In the genomic region with DNA sequence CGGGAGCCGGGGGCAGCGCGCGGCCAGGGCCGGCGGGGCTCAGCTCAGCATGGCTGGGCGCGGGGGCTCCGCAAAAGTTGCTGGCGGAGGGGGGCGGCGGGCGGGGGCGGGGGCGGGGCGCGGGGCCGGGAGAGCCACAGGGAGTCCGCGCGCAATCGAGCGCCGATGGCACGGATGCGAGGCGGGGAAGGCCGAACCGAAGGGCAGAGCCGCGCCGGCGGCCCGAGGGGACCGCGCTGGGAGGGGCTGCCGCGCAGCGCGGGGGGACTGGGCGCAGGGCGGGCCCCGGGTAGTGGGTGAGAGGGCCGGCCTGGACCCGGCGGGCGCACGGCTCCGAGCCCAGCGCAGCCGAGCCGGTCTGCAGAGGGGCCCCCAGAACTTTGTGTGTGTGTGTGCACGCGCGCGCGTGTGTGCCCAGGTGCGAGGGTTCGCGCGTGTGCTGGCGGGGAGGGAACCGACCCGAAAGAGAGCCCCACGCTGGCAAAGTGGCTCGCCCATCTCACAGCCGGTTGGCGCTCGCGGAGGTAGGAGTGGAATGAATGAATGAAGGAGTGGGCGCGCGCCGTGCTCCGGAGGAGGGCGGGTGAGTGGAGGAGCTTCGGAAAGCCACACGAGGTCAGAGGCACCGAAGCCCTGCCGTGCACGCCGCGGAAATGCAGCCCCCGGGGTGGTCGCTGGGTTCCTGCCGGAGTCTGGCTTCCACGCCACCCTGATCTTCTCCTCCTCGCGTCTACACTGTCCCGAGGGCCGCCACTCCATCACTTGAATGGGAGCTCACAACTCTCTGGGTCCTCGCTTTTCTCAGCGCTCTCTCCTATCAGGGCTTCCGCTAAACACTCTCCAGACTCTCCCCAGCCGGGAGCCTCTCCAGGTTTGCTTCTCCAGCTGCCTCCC, we compare ENCODE assay signal across 8 cellular contexts. TPM values are rescaled to one million over a fixed set of nuclear protein-coding genes. Genes with fewer than 3 reads are reported as not detected.
DNase-seq lines count a peak whose midpoint lies in the region; ATAC-seq, FAIRE-seq and TF ChIP-seq lines count a peak whose summit lies in the region.

A gene (minus strand): TSS at position 51 of the 894 bp plus-strand sequence. CDS start 375 bp downstream, outside the sequence.

- intact Hi-C loops in IMR-90 (cut with micrococcal nuclease), result loop anchor here (2.0 to 5.0 kb wide), 3 partner anchors 94 to 549 kb away; no protein-coding TSS in a partner anchor

- TF ChIP-seq CTCF in D721Med (IDR thresholded peaks at IDR 0.05; ENCODE audit: insufficient read depth, missing control alignments) (no peak), IMR-90 (conservative IDR thresholded peaks at IDR 0.05; ENCODE audit: low read depth, low read length) (no peak)

- H3K36me3 ChIP-seq in IMR-90 (ENCODE audit: control insufficient read depth, insufficient read depth, low read length), result peaks cover 15% of the 10 kb centered on the region
- peaks cover 9% of the 10 kb centered on the region for H3K36me3 ChIP-seq in neuron (ENCODE audit: insufficient read depth, low read length)

- CTCF ChIA-PET in IMR-90 (lab: Yijun Ruan, JAX), result interaction anchor here (0.6 kb wide), 1 partner anchor 131 kb away, joined by 3 read pairs; no protein-coding TSS in a partner anchor

- H2AFZ ChIP-seq in IMR-90 (replicated peaks; ENCODE audit: low read length, poor library complexity) (peak within 1 kb of the TSS; percentile 94), neuron (ENCODE audit: low read depth, low read length) (peak within 1 kb of the TSS; percentile 100)

- peaks cover 14% of the 10 kb centered on the region for H3K9me1 ChIP-seq in IMR-90 (ENCODE audit: insufficient read depth, low read length)

- peak within 1 kb of the TSS; percentile 99 for H3K23ac ChIP-seq in IMR-90 (ENCODE audit: low read depth, low read length)

- peak within 1 kb of the TSS; percentile 94 for H4K5ac ChIP-seq in IMR-90 (ENCODE audit: low read depth, low read length)

- in situ Hi-C loops in IMR-90 (cut with MboI; ENCODE audit: low sequenced_read_pairs), result loop anchor here (5.0 to 10.0 kb wide), 2 partner anchors 133 to 224 kb away; no protein-coding TSS in a partner anchor

- peak within 1 kb of the TSS; percentile 92 for H3K14ac ChIP-seq in IMR-90 (replicated peaks; ENCODE audit: low read depth, low read length)

- peak within 1 kb of the TSS; percentile 98 for H3K18ac ChIP-seq in IMR-90 (ENCODE audit: low read depth, low read length)

- peak within 1 kb of the TSS; percentile 98 for H3K4me3 ChIP-seq in IMR-90 (ENCODE audit: insufficient read depth, low read depth, low read length)
- peak within 1 kb of the TSS; percentile 91 for H3K4me3 ChIP-seq in neuron (ENCODE audit: low read length)

- peak within 1 kb of the TSS; percentile 46 to 69 for H4K8ac ChIP-seq in IMR-90 (ENCODE audit: low read depth in 2 of 2, low read length in 2 of 2)

- peak within 1 kb of the TSS; percentile 12; the same call in 2 of the 3 replicates for H2BK15ac ChIP-seq in IMR-90 (ENCODE audit: low read depth, low read length)

- H2BK120ac ChIP-seq in IMR-90 (ENCODE audit: low read depth, low read length), result peak within 1 kb of the TSS; percentile 79

- H3K9me3 ChIP-seq in IMR-90 (ENCODE audit: control insufficient read depth, insufficient read depth, low read length) (no peaks in the 10 kb centered on the region), neuron (ENCODE audit: low read length) (no peaks in the 10 kb centered on the region)

- H2AK9ac ChIP-seq in IMR-90 (replicated peaks; ENCODE audit: low read depth, low read length, poor library complexity), result peak within 1 kb of the TSS; percentile 87

- DNase-seq in D721Med (ENCODE audit: insufficient read length, low spot score), result peak; percentile 65
- DNase-seq in IMR-90, result peak; percentile 73
- DNase-seq in SK-N-DZ (ENCODE audit: low spot score), result peak; percentile 78
- peak; percentile 77 for DNase-seq in activated naive CD4-positive, alpha-beta T cell treated with Interleukin-2 at 50 U/mL for 16 hours
- DNase-seq in frontal cortex (ENCODE audit: low spot score in 2 of 2), result peak; percentile 90 to 94
- peak; percentile 73 for DNase-seq in superior temporal gyrus (ENCODE audit: extremely low spot score)

- H3K27me3 ChIP-seq in IMR-90 (ENCODE audit: control insufficient read depth, insufficient read depth, low read length), result no peaks in the 10 kb centered on the region
- no peaks in the 10 kb centered on the region for H3K27me3 ChIP-seq in neuron (ENCODE audit: insufficient read depth, low read length)

- H2BK20ac ChIP-seq in IMR-90 (ENCODE audit: low read depth, low read length), result peak within 1 kb of the TSS; percentile 86

- peak within 1 kb of the TSS; percentile 76 for H3K56ac ChIP-seq in IMR-90 (ENCODE audit: extremely low read depth, insufficient read depth, low read length)

- peaks cover 16% of the 10 kb centered on the region for H3K4me1 ChIP-seq in IMR-90 (ENCODE audit: control insufficient read depth, insufficient read depth, low read length)
- peaks cover 38% of the 10 kb centered on the region for H3K4me1 ChIP-seq in neuron (ENCODE audit: insufficient read depth, low read length)

- no peak; the same call in 1 of the 2 replicates for TF ChIP-seq POLR2A in IMR-90 (IDR thresholded peaks at IDR 0.05; ENCODE audit: low read depth, low read length)

- TF ChIP-seq RAD21 in IMR-90 (IDR thresholded peaks at IDR 0.05; ENCODE audit: low read length), result peak; percentile 24

- BruUV-seq in IMR-90 (replicated peaks; lab: Mats Ljungman, UMichigan), result no TSS peak

- WGBS in IMR-90 (ENCODE audit: extremely low coverage in 2 of 2, insufficient read length in 1 of 2), 2 experiments, result 0% methylated on average over 22 of the region's 96 CpGs; no CpG with 5 or more reads in 1 of the 2 experiments

- H3K9ac ChIP-seq in IMR-90 (ENCODE audit: low read depth, low read length), result peak within 1 kb of the TSS; percentile 97

- FAIRE-seq in D721Med (lab: Jason Lieb, UNC) (no peak), frontal cortex (lab: Jason Lieb, UNC) (no peak)

- peak within 1 kb of the TSS; percentile 94 for H4K91ac ChIP-seq in IMR-90 (ENCODE audit: insufficient read depth, low read depth, low read length)

- peak within 1 kb of the TSS; percentile 77 for H2BK5ac ChIP-seq in IMR-90 (ENCODE audit: low read depth, low read length, poor library complexity, severe bottlenecking)

- POLR2A ChIA-PET in IMR-90 (lab: Charles Lee; ENCODE audit: unreplicated experiment), result interaction anchor here (0.6 to 0.7 kb wide), 5 partner anchors 46 to 279 kb away, joined by 3 to 13 read pairs (median 4); no protein-coding TSS in a partner anchor

- H2AK5ac ChIP-seq in IMR-90 (ENCODE audit: low read depth, low read length), result peak within 1 kb of the TSS; percentile 17

- peak within 1 kb of the TSS; percentile 94 for H3K4ac ChIP-seq in IMR-90 (ENCODE audit: low read depth, low read length)

- peaks cover 21% of the 10 kb centered on the region; the same call in 1 of the 2 replicates for H4K20me1 ChIP-seq in IMR-90 (ENCODE audit: insufficient read depth, low read length)

- ATAC-seq in GM21423 (IDR thresholded peaks at IDR 0.05; ENCODE audit: unreplicated experiment) (peak; percentile 53), IMR-90 (ENCODE audit: low read depth) (peak; percentile 79)

- peaks cover 0 to 52% of the 10 kb centered on the region in 2 experiments; a peak in 3 of 4 replicates for H3K79me1 ChIP-seq in IMR-90 (ENCODE audit: low read depth in 1 of 2, low read length in 2 of 2)

- H3K27ac ChIP-seq in IMR-90 (ENCODE audit: insufficient read depth, low read length), result peak within 1 kb of the TSS; percentile 99

- H3K4me2 ChIP-seq in IMR-90 (ENCODE audit: low read depth, low read length), result peak within 1 kb of the TSS; percentile 97

- dilution Hi-C loops in IMR-90 (cut with HindIII; ENCODE audit: low sequenced_read_pairs, unreplicated experiment), result no loop called here

TF ChIP-seq in IMR-90, 13 proteins besides CTCF, POLR2A, EP300 and RAD21 (continues in another document):
- no peak for TF ChIP-seq FOS (IDR thresholded peaks at IDR 0.05; ENCODE audit: low read depth, low read length)
- peak; percentile 90; the same call in 1 of the 2 replicates for TF ChIP-seq MAZ (IDR thresholded peaks at IDR 0.05; ENCODE audit: borderline replicate concordance, low read depth, low read length)
- no peak for TF ChIP-seq MAFK (IDR thresholded peaks at IDR 0.05; ENCODE audit: low read depth, low read length)
- no peak for TF ChIP-seq RFX5 (IDR thresholded peaks at IDR 0.05; ENCODE audit: low read depth, low read length)
- no peak for TF ChIP-seq NFE2L2 (IDR thresholded peaks at IDR 0.05; ENCODE audit: low read depth, low read length)
- TF ChIP-seq MXI1 (IDR thresholded peaks at IDR 0.05; ENCODE audit: borderline replicate concordance, low read depth, low read length), result peak; percentile 67; the same call in 1 of the 2 replicates
- TF ChIP-seq CEBPB (IDR thresholded peaks at IDR 0.05; ENCODE audit: low read depth, low read length), result no peak
- 0 out of 2 replicates have a peak, but pooled peaks have one; percentile 3 for TF ChIP-seq SMC3 (IDR thresholded peaks at IDR 0.05; ENCODE audit: low read depth, low read length)
- TF ChIP-seq, protein P1, sequence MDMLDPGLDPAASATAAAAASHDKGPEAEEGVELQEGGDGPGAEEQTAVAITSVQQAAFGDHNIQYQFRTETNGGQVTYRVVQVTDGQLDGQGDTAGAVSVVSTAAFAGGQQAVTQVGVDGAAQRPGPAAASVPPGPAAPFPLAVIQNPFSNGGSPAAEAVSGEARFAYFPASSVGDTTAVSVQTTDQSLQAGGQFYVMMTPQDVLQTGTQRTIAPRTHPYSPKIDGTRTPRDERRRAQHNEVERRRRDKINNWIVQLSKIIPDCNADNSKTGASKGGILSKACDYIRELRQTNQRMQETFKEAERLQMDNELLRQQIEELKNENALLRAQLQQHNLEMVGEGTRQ (IDR thresholded peaks at IDR 0.05; ENCODE audit: low read depth, low read length), result no peak
- TF ChIP-seq BHLHE40 (IDR thresholded peaks at IDR 0.05; ENCODE audit: low read depth, low read length), result no peak
- TF ChIP-seq, protein P2, sequence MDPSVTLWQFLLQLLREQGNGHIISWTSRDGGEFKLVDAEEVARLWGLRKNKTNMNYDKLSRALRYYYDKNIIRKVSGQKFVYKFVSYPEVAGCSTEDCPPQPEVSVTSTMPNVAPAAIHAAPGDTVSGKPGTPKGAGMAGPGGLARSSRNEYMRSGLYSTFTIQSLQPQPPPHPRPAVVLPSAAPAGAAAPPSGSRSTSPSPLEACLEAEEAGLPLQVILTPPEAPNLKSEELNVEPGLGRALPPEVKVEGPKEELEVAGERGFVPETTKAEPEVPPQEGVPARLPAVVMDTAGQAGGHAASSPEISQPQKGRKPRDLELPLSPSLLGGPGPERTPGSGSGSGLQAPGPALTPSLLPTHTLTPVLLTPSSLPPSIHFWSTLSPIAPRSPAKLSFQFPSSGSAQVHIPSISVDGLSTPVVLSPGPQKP (IDR thresholded peaks at IDR 0.05; ENCODE audit: borderline replicate concordance, low read depth, low read length), result no peak
- no peak for TF ChIP-seq CHD1 (IDR thresholded peaks at IDR 0.05; ENCODE audit: low read depth, low read length)

RNA-seq across cellular contexts. Expression of the gene that starts here (rescaled TPM):
- 21.7 and 22.0 TPM in 2 replicates for total RNA-seq in IMR-90 (2012; rRNA removed)
- polyA plus RNA-seq in IMR-90 (2012; rRNA removed), result 27.1 and 31.7 TPM in 2 replicates
- polyA plus RNA-seq in IMR-90 (2012; cell fraction: cytosol; rRNA removed), result 9.3 and 22.5 TPM in 2 replicates
- 36.1 and 45.4 TPM in 2 replicates for polyA plus RNA-seq in IMR-90 (2012; cell fraction: nucleus; rRNA removed; ENCODE audit: low replicate concordance)
- polyA plus RNA-seq in SK-N-DZ (2014; cell fraction: cytosol; rRNA removed), result 6.5 and 7.1 TPM in 2 replicates
- 3.4 and 6.1 TPM in 2 replicates for polyA plus RNA-seq in SK-N-DZ (2014; cell fraction: nucleus; rRNA removed)
- total RNA-seq in frontal cortex, result 10.2 TPM

Comparison
In these comparisons a context has a peak if more than half of its experiments do, and no peak if none do; other contexts are left out.
1. Peak in every context shown above with its lines: DNase-seq, ATAC-seq, H3K4me3 ChIP-seq and H3K27ac ChIP-seq.